ENCODE assay signal across 1 cellular context in genomic region chr7:100493476-100494264, GRCh38.
A peak's percentile ranks its signal among the peaks of the same experiment; 100 is the strongest.
TF ChIP-seq lines count a peak whose summit lies in the region.

No MANE protein-coding gene starts in this region.

TF ChIP-seq in K562, 482 proteins besides CTCF, POLR2A, EP300 and RAD21 (continued from another document):
- TF ChIP-seq RERE (CRISPR knock-in tag; IDR thresholded peaks at IDR 0.05; ENCODE audit: borderline replicate concordance) = no peak
- TF ChIP-seq ZBTB43 (CRISPR knock-in tag; IDR thresholded peaks at IDR 0.05) = no peak
- TF ChIP-seq ZNF41 (CRISPR knock-in tag; conservative IDR thresholded peaks at IDR 0.05) = no peak
- peak; percentile 22; the same call in 1 of the 2 replicates for TF ChIP-seq PHF8 (IDR thresholded peaks at IDR 0.05; ENCODE audit: borderline replicate concordance, low read length)
- TF ChIP-seq ZNF764 (CRISPR knock-in tag; IDR thresholded peaks at IDR 0.05; ENCODE audit: low read depth) = no peak
- TF ChIP-seq KDM2B (CRISPR knock-in tag; IDR thresholded peaks at IDR 0.05) = no peak
